In genomic region chr15:84648539-84648938, GRCh38 we compare ENCODE assay signal across 19 cellular contexts. TPM values are rescaled to one million over a fixed set of nuclear protein-coding genes. Genes with fewer than 3 reads are reported as not detected.
A peak's percentile ranks its signal among the peaks of the same experiment; 100 is the strongest.
DNase-seq lines count a peak whose midpoint lies in the region; ATAC-seq and TF ChIP-seq lines count a peak whose summit lies in the region.
"Had no signal": no experiment of that assay in that cellular context is flagged by ENCODE, and none has a peak within 500 bp of the region (broad histone marks: within the 10 kb centered on the region; RNA-seq: fewer than 3 reads in every experiment).

No MANE protein-coding gene starts in this region.

- no peak overlapping the region for H3K4me3 ChIP-seq in BLaER1
- no peak overlapping the region for H3K4me3 ChIP-seq in lower lobe of right lung
- H3K4me3 ChIP-seq: cardiac muscle cell, gastrocnemius medialis, spleen had no signal

- H3K36me3 Mint-ChIP-seq in central memory CD8-positive, alpha-beta T cell (ENCODE audit: insufficient read depth), result peaks cover 50% of the 10 kb centered on the region
- H3K36me3 Mint-ChIP-seq in immature natural killer cell, result peaks cover 17 to 30% (median 29%) of the 10 kb centered on the region in 3 donors

- no peak overlapping the region for H3K4me2 ChIP-seq in BLaER1

- H3K27me3 Mint-ChIP-seq in central memory CD8-positive, alpha-beta T cell, result no peaks in the 10 kb centered on the region
- peaks cover 0 to 7% (median 3%) of the 10 kb centered on the region in 3 donors for H3K27me3 Mint-ChIP-seq in immature natural killer cell (ENCODE audit: low read depth in 3 of 3)

- H3K9me3 ChIP-seq in BLaER1 (no peaks in the 10 kb centered on the region), lower lobe of right lung (no peaks in the 10 kb centered on the region)
- H3K9me3 ChIP-seq: gastrocnemius medialis, spleen had no signal

- H3K9ac ChIP-seq in BLaER1, result peak overlapping the region; percentile 30; the same call in 1 of the 2 replicates

- DNase-seq in GM03348 (ENCODE audit: low spot score) (peak; percentile 37), lower lobe of right lung (peak; percentile 82), AG20443 (ENCODE audit: low spot score) (no peak), immature natural killer cell (no peak), KBM-7 (no peak)
- no peak for DNase-seq in central memory CD8-positive, alpha-beta T cell (ENCODE audit: low spot score in 2 of 2)
- DNase-seq: activated CD4-positive, alpha-beta T cell treated with anti-CD3 and anti-CD28 coated beads, Interleukin-2, amount 50 U/mL, for 1 hour; activated gamma-delta T cell; CD8-positive, alpha-beta T cell; endodermal cell; GOT3; NCI-H1105; NCI-H2171; spleen had no signal

- H3K4me1 ChIP-seq in BLaER1 (peaks cover 23% of the 10 kb centered on the region), lower lobe of right lung (peaks cover 35% of the 10 kb centered on the region)

- in situ Hi-C loops in KBM-7 (cut with MboI; ENCODE audit: low pct_unique_long_range_greater_than_20kb, low sequenced_read_pairs), result no loop called here

- no peaks in the 10 kb centered on the region for H3K9me3 Mint-ChIP-seq in central memory CD8-positive, alpha-beta T cell
- H3K9me3 Mint-ChIP-seq in immature natural killer cell, result no peaks in the 10 kb centered on the region
- H3K9me3 Mint-ChIP-seq: CD8-positive, alpha-beta T cell; endodermal cell; mesothelial cell of epicardium had no signal

- intact Hi-C loops in lower lobe of right lung (cut with DNase I), result no loop called here

- H3K36me3 ChIP-seq in BLaER1 (peaks cover 94% of the 10 kb centered on the region), lower lobe of right lung (peaks cover 90% of the 10 kb centered on the region)

- no peaks in the 10 kb centered on the region for H4K20me1 ChIP-seq in BLaER1

- H3K27me3 ChIP-seq in BLaER1 (no peaks in the 10 kb centered on the region), lower lobe of right lung (ENCODE audit: low read depth) (no peaks in the 10 kb centered on the region)
- H3K27me3 ChIP-seq: cardiac muscle cell, gastrocnemius medialis, spleen had no signal

- no peak overlapping the region for H3K27ac ChIP-seq in BLaER1
- H3K27ac ChIP-seq in lower lobe of right lung, result no peak overlapping the region
- H3K27ac ChIP-seq: cardiac muscle cell had no signal

- peaks cover 31% of the 10 kb centered on the region for H3K4me1 Mint-ChIP-seq in central memory CD8-positive, alpha-beta T cell
- H3K4me1 Mint-ChIP-seq in immature natural killer cell, result peaks cover 13 to 26% of the 10 kb centered on the region in 2 donors

- H3K27ac Mint-ChIP-seq in central memory CD8-positive, alpha-beta T cell (ENCODE audit: low read depth), result peak overlapping the region; percentile 50
- H3K27ac Mint-ChIP-seq in immature natural killer cell, result peak overlapping the region in 3 of 6 donors; percentile 22 to 90 (median 56)
- H3K27ac Mint-ChIP-seq: endodermal cell, mesothelial cell of epicardium had no signal

- TF ChIP-seq CTCF in lower lobe of right lung (IDR thresholded peaks at IDR 0.05), result no peak

- no peak overlapping the region for H3K4me3 Mint-ChIP-seq in central memory CD8-positive, alpha-beta T cell
- H3K4me3 Mint-ChIP-seq in immature natural killer cell, result no peak overlapping the region
- H3K4me3 Mint-ChIP-seq: CD8-positive, alpha-beta T cell; endodermal cell; mesothelial cell of epicardium had no signal

- no peak for ATAC-seq in central memory CD8-positive, alpha-beta T cell (replicated peaks; ENCODE audit: extremely low read depth, poor library complexity, severe bottlenecking)
- ATAC-seq in lower lobe of right lung, result peak; percentile 67 to 70
- ATAC-seq in HG03342 (IDR thresholded peaks at IDR 0.05; ENCODE audit: unreplicated experiment), result no peak
- ATAC-seq: CD8-positive, alpha-beta T cell; gastrocnemius medialis had no signal

RNA-seq across cellular contexts. Expression of gene WDR73, which starts 5.5 kb away (rescaled TPM):
- total RNA-seq in lower lobe of right lung, result 29.9 TPM
- 10 to 100 TPM; 11.4 to 22.5 (median 17.0) TPM for polyA plus RNA-seq in immature natural killer cell

RNA-seq across cellular contexts. Expression of gene NMB, which starts 9.5 kb away (rescaled TPM):
- total RNA-seq in lower lobe of right lung, result 10.4 TPM
- 10 to 100 TPM in 1 of 3 donors, 1 to 10 TPM in 2; 3.2 to 10.8 (median 10.0) TPM for polyA plus RNA-seq in immature natural killer cell

RNA-seq across cellular contexts. Expression of gene ZSCAN2, which starts 47.7 kb away (rescaled TPM):
- 6.9 TPM for total RNA-seq in lower lobe of right lung
- polyA plus RNA-seq in immature natural killer cell, result 10 to 100 TPM in 1 of 3 donors, 1 to 10 TPM in 2; 5.8 to 14.7 (median 6.8) TPM

Comparison
In these comparisons a context has a peak if more than half of its experiments do, and no peak if none do; other contexts are left out.
1. DNase-seq: peak in GM03348 (single experiment) and lower lobe of right lung (single experiment); none in central memory CD8-positive, alpha-beta T cell (0 of 2), AG20443 (single experiment), immature natural killer cell (0 of 3) and KBM-7 (single experiment).
2. ATAC-seq: peak in lower lobe of right lung (2 of 2); none in central memory CD8-positive, alpha-beta T cell (single experiment) and HG03342 (single experiment).